ENCODE assay signal across 1 cellular context in genomic region chr5:151698081-151698480, GRCh38.
A peak's percentile ranks its signal among the peaks of the same experiment; 100 is the strongest.
TF ChIP-seq lines count a peak whose summit lies in the region.

No MANE protein-coding gene starts in this region.

TF ChIP-seq in K562, 482 proteins besides CTCF, POLR2A, EP300 and RAD21:
- TF ChIP-seq DACH1 (IDR thresholded peaks at IDR 0.05; ENCODE audit: partially characterized antibody): peak; percentile 53
TF ChIP-seq in K562: peak in this region for 1; not testable (repeated sequence) for 481.
